ENCODE assay signal across 9 cellular contexts in the genomic region with DNA sequence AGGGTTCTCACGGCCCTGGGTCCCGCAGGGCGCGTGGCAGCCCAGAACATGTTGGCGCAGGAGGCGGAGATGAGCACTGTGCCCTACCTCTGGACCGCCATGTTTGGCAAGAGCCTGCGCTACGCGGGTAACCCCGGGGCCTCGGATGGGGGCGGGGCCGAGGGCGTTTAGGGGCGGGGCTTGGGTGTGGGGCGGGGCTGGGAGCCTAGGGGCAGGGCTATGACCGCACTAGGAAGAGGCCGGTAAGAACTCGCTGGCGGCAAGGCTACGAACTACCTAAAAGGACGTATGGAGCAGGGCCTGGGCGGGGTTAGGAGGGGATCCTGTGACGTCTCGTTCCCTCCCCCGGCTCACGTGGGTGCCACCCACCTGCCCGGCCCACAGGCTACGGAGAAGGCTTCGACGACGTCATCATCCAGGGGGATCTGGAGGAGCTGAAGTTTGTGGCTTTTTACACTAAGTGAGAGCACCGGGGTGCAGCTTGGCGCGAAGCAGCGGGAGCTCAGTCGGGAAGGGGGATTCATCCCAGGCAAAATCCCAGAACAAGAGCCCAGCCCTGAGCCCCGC. TPM values are rescaled to one million over a fixed set of nuclear protein-coding genes. Genes with fewer than 3 reads are reported as not detected.
A peak's percentile ranks its signal among the peaks of the same experiment; 100 is the strongest.
DNase-seq lines count a peak whose midpoint lies in the region; ATAC-seq and TF ChIP-seq lines count a peak whose summit lies in the region.
"Had no signal": no experiment of that assay in that cellular context is flagged by ENCODE, and none has a peak within 500 bp of the region (broad histone marks: within the 10 kb centered on the region; RNA-seq: fewer than 3 reads in every experiment).

No MANE protein-coding gene starts in this region.

- H3K36me3 Mint-ChIP-seq in activated T-cell treated with anti-CD3 and anti-CD28 coated beads, Interleukin-2, amount 50 U/mL, for 4 hours (ENCODE audit: insufficient read depth): peaks cover 5% of the 10 kb centered on the region
- H3K36me3 Mint-ChIP-seq in neural crest cell (ENCODE audit: low read depth): no peaks in the 10 kb centered on the region

- H3K4me3 ChIP-seq in HUES48 (ENCODE audit: low read depth, low read length): peak overlapping the region; percentile 49; the same call in 1 of the 2 replicates
- H3K4me3 ChIP-seq in subcutaneous abdominal adipose tissue (ENCODE audit: low read depth in 1 of 5, low read length in 5 of 5): peak overlapping the region in 4 of 5 donors; percentile 24 to 53 (median 38)

- peaks cover 33% of the 10 kb centered on the region for H3K27me3 ChIP-seq in HUES48 (ENCODE audit: control insufficient read depth, insufficient read depth, low read length)
- peaks cover 0 to 14% (median 3%) of the 10 kb centered on the region in 5 donors for H3K27me3 ChIP-seq in subcutaneous abdominal adipose tissue (ENCODE audit: control insufficient read depth in 5 of 5, insufficient read depth in 4 of 5, low read length in 5 of 5)

- H3K36me3 ChIP-seq in HUES48 (ENCODE audit: control insufficient read depth, insufficient read depth, low read length) (peaks cover 4% of the 10 kb centered on the region; the same call in 1 of the 2 replicates), subcutaneous abdominal adipose tissue (ENCODE audit: control insufficient read depth in 5 of 5, insufficient read depth in 5 of 5, low read length in 5 of 5) (peaks cover 0 to 9% (median 2%) of the 10 kb centered on the region in 5 donors)

- H3K4me1 ChIP-seq in HUES48 (ENCODE audit: control insufficient read depth, insufficient read depth, low read length): peaks cover 12% of the 10 kb centered on the region; the same call in 1 of the 2 replicates
- peaks cover 17 to 41% (median 36%) of the 10 kb centered on the region in 5 donors for H3K4me1 ChIP-seq in subcutaneous abdominal adipose tissue (ENCODE audit: control insufficient read depth in 5 of 5, insufficient read depth in 5 of 5, low read length in 5 of 5)

- H3K4me3 Mint-ChIP-seq in activated T-cell treated with anti-CD3 and anti-CD28 coated beads, Interleukin-2, amount 50 U/mL, for 4 hours: peak overlapping the region; percentile 75
- H3K4me3 Mint-ChIP-seq in neural crest cell: peak overlapping the region; percentile 89

- DNase-seq in activated T-cell treated with anti-CD3 and anti-CD28 coated beads, Interleukin-2, amount 50 U/mL, for 4 hours: peak; percentile 60
- peak; percentile 74 for DNase-seq in fibroblast of gingiva (ENCODE audit: low read depth)
- DNase-seq in neural crest cell (ENCODE audit: low read depth, low spot score): peak; percentile 50
- no peak for DNase-seq in NCI-H1105 treated with DMSO at 0.1 percent for 48 hours (lab: John Stamatoyannopoulos, UW)
- DNase-seq in Kasumi-1 (lab: John Stamatoyannopoulos, UW): no peak

- TF ChIP-seq CTCF in neural crest cell (conservative IDR thresholded peaks at IDR 0.05): no peak

- H3K9ac ChIP-seq in HUES48 (ENCODE audit: low read depth, low read length): peak overlapping the region; percentile 52; the same call in 1 of the 2 replicates
- H3K9ac ChIP-seq in subcutaneous abdominal adipose tissue (ENCODE audit: low read length in 5 of 5): peak overlapping the region in 3 of 5 donors; percentile 21 to 58 (median 53)
- H3K9ac ChIP-seq: KMS-11 had no signal

- peak; percentile 67 to 68 for ATAC-seq in activated T-cell treated with anti-CD3 and anti-CD28 coated beads, Interleukin-2, amount 50 U/mL, for 4 hours
- no peak for ATAC-seq in HG02623 (IDR thresholded peaks at IDR 0.05; ENCODE audit: unreplicated experiment)

- peaks cover 3% of the 10 kb centered on the region for H3K9me3 Mint-ChIP-seq in activated T-cell treated with anti-CD3 and anti-CD28 coated beads, Interleukin-2, amount 50 U/mL, for 4 hours
- H3K9me3 Mint-ChIP-seq in neural crest cell: no peaks in the 10 kb centered on the region

- peaks cover 6% of the 10 kb centered on the region for H3K9me3 ChIP-seq in HUES48 (ENCODE audit: control insufficient read depth, insufficient read depth, low read length)
- H3K9me3 ChIP-seq in subcutaneous abdominal adipose tissue (ENCODE audit: control insufficient read depth in 5 of 5, low read length in 5 of 5): peaks cover 0 to 12% (median 10%) of the 10 kb centered on the region in 5 donors

- H3K27ac Mint-ChIP-seq in neural crest cell (ENCODE audit: unreplicated experiment): peak overlapping the region; percentile 95

- H3K4me1 Mint-ChIP-seq in activated T-cell treated with anti-CD3 and anti-CD28 coated beads, Interleukin-2, amount 50 U/mL, for 4 hours (ENCODE audit: low read depth): peaks cover 38% of the 10 kb centered on the region
- H3K4me1 Mint-ChIP-seq in neural crest cell: peaks cover 45% of the 10 kb centered on the region

- H3K27ac ChIP-seq in HUES48 (ENCODE audit: low read depth, low read length): peak overlapping the region; percentile 59
- no peak overlapping the region for H3K27ac ChIP-seq in subcutaneous abdominal adipose tissue (ENCODE audit: low read depth, low read length)
- H3K27ac ChIP-seq: KMS-11 had no signal

- peaks cover 6% of the 10 kb centered on the region for H3K27me3 Mint-ChIP-seq in activated T-cell treated with anti-CD3 and anti-CD28 coated beads, Interleukin-2, amount 50 U/mL, for 4 hours (ENCODE audit: low read depth)
- no peaks in the 10 kb centered on the region for H3K27me3 Mint-ChIP-seq in neural crest cell (ENCODE audit: low read depth)

RNA-seq across cellular contexts. Expression of a gene that starts 2.8 kb away (rescaled TPM):
- total RNA-seq in activated T-cell treated with anti-CD3 and anti-CD28 coated beads, Interleukin-2, amount 50 U/mL, for 4 hours: 10 to 100 TPM; 82.4 to 96.6 (median 84.7) TPM
- 88.7 and 94.5 TPM in 2 replicates for total RNA-seq in neural crest cell

RNA-seq across cellular contexts. Expression of a gene that starts 12.3 kb away (rescaled TPM):
- total RNA-seq in activated T-cell treated with anti-CD3 and anti-CD28 coated beads, Interleukin-2, amount 50 U/mL, for 4 hours: under 1 TPM; 0.30 to 0.78 (median 0.47) TPM
- total RNA-seq in neural crest cell: 0.79 and 0.84 TPM in 2 replicates

RNA-seq across cellular contexts. Expression of a gene that starts 22.6 kb away (rescaled TPM):
- 10 to 100 TPM; 53.6 to 55.0 (median 53.6) TPM for total RNA-seq in activated T-cell treated with anti-CD3 and anti-CD28 coated beads, Interleukin-2, amount 50 U/mL, for 4 hours
- 35.4 and 37.0 TPM in 2 replicates for total RNA-seq in neural crest cell

RNA-seq across cellular contexts. Expression of a gene that starts 35.6 kb away (rescaled TPM):
- under 1 TPM in 1 of 3 donors, not detected in 2; 0.13 TPM for total RNA-seq in activated T-cell treated with anti-CD3 and anti-CD28 coated beads, Interleukin-2, amount 50 U/mL, for 4 hours
- 3.4 and 4.5 TPM in 2 replicates for total RNA-seq in neural crest cell

RNA-seq across cellular contexts. Expression of a gene that starts 53.0 kb away (rescaled TPM):
- under 1 TPM in 2 of 3 donors, not detected in 1; 0.10 to 0.13 TPM for total RNA-seq in activated T-cell treated with anti-CD3 and anti-CD28 coated beads, Interleukin-2, amount 50 U/mL, for 4 hours
- total RNA-seq in neural crest cell: 0.26 and 0.43 TPM in 2 replicates

Comparison
In these comparisons a context has a peak if more than half of its experiments do, and no peak if none do; other contexts are left out.
1. DNase-seq: peak in activated T-cell treated with anti-CD3 and anti-CD28 coated beads, Interleukin-2, amount 50 U/mL, for 4 hours (single experiment), fibroblast of gingiva (single experiment) and neural crest cell (single experiment); none in NCI-H1105 treated with DMSO at 0.1 percent for 48 hours (single experiment) and Kasumi-1 (0 of 2).